ENCODE assay signal across 1 cellular context in genomic region chr2:118834901-118835738, GRCh38.
TF ChIP-seq lines count a peak whose summit lies in the region.

No MANE protein-coding gene starts in this region.

TF ChIP-seq in HepG2, 621 proteins besides CTCF, POLR2A, EP300 and RAD21:
- no peak for TF ChIP-seq ZFP91 (CRISPR knock-in tag; IDR thresholded peaks at IDR 0.05; ENCODE audit: borderline replicate concordance)
- TF ChIP-seq MBD4 (IDR thresholded peaks at IDR 0.05; ENCODE audit: borderline replicate concordance, low read length): no peak
- TF ChIP-seq GMEB2 (CRISPR knock-in tag; IDR thresholded peaks at IDR 0.05; ENCODE audit: low read depth): no peak
- no peak for TF ChIP-seq THRA (CRISPR knock-in tag; IDR thresholded peaks at IDR 0.05; ENCODE audit: borderline replicate concordance)
- TF ChIP-seq ZNF720 (CRISPR knock-in tag; IDR thresholded peaks at IDR 0.05): no peak
- TF ChIP-seq KLF16 (CRISPR knock-in tag; IDR thresholded peaks at IDR 0.05): no peak
- TF ChIP-seq ZNF124 (CRISPR knock-in tag; IDR thresholded peaks at IDR 0.05): no peak
- TF ChIP-seq ZNF550 (CRISPR knock-in tag; IDR thresholded peaks at IDR 0.05; ENCODE audit: borderline replicate concordance): no peak
- no peak for TF ChIP-seq KIAA2018 (CRISPR knock-in tag; IDR thresholded peaks at IDR 0.05; ENCODE audit: borderline replicate concordance)
- no peak for TF ChIP-seq TERF1 (CRISPR knock-in tag; IDR thresholded peaks at IDR 0.05)
- TF ChIP-seq PBX3 (CRISPR knock-in tag; IDR thresholded peaks at IDR 0.05; ENCODE audit: borderline replicate concordance): no peak
- no peak for TF ChIP-seq HDAC2 (CRISPR knock-in tag; IDR thresholded peaks at IDR 0.05)
- no peak for TF ChIP-seq ETS1 (CRISPR knock-in tag; IDR thresholded peaks at IDR 0.05)
- TF ChIP-seq HMGXB3 (CRISPR knock-in tag; IDR thresholded peaks at IDR 0.05; ENCODE audit: borderline replicate concordance): no peak
- no peak for TF ChIP-seq CEBPZ (IDR thresholded peaks at IDR 0.05; ENCODE audit: low read length)
- TF ChIP-seq ZNF160 (CRISPR knock-in tag; IDR thresholded peaks at IDR 0.05): no peak
- TF ChIP-seq PREB (CRISPR knock-in tag; IDR thresholded peaks at IDR 0.05): no peak
- no peak for TF ChIP-seq ZNF263 (CRISPR knock-in tag; IDR thresholded peaks at IDR 0.05)
